In genomic region chr17:10031606-10032005, GRCh38 we compare ENCODE assay signal across 18 cellular contexts.
A peak's percentile ranks its signal among the peaks of the same experiment; 100 is the strongest.
DNase-seq lines count a peak whose midpoint lies in the region; FAIRE-seq and TF ChIP-seq lines count a peak whose summit lies in the region.
"Had no signal": no experiment of that assay in that cellular context is flagged by ENCODE, and none has a peak within 500 bp of the region (broad histone marks: within the 10 kb centered on the region; RNA-seq: fewer than 3 reads in every experiment).

No MANE protein-coding gene starts in this region.

- H3K4me1 ChIP-seq in BLaER1 treated with 17β-estradiol and CSF1 and Interleukin-3, amounts not matched to agents 10 nM and 100 nM, result peaks cover 91 to 100% (median 98%) of the 10 kb centered on the region in 10 experiments
- peaks cover 5 to 29% of the 10 kb centered on the region in 2 donors for H3K4me1 ChIP-seq in muscle layer of duodenum (ENCODE audit: control insufficient read depth in 1 of 2, insufficient read depth in 2 of 2, low read length in 2 of 2)
- no peaks in the 10 kb centered on the region for H3K4me1 ChIP-seq in small intestine (ENCODE audit: control insufficient read depth in 2 of 2, insufficient read depth in 1 of 2, low read depth in 1 of 2, low read length in 1 of 2)

- peak overlapping the region; percentile 74 to 99 (median 93) for H3K4me2 ChIP-seq in BLaER1 treated with 17β-estradiol and CSF1 and Interleukin-3, amounts not matched to agents 10 nM and 100 nM
- H3K4me2 ChIP-seq: A549 had no signal

- peak overlapping the region in 10 of 11 experiments; percentile 82 to 95 (median 91); a peak in 17 of 22 replicates for H3K9ac ChIP-seq in BLaER1 treated with 17β-estradiol and CSF1 and Interleukin-3, amounts not matched to agents 10 nM and 100 nM

- H3K9me3 ChIP-seq in BLaER1 treated with 17β-estradiol and CSF1 and Interleukin-3, amounts not matched to agents 10 nM and 100 nM (replicated peaks in 1 of 11), result peaks cover 0 to 13% (median 0%) of the 10 kb centered on the region in 11 experiments; a peak in 1 of 22 replicates
- no peaks in the 10 kb centered on the region for H3K9me3 ChIP-seq in muscle layer of duodenum (ENCODE audit: control insufficient read depth in 1 of 2, low read length in 2 of 2)
- no peaks in the 10 kb centered on the region for H3K9me3 ChIP-seq in small intestine (ENCODE audit: control insufficient read depth, low read depth)
- H3K9me3 ChIP-seq: A549, Peyer's patch had no signal

- peaks cover 33 to 85% (median 72%) of the 10 kb centered on the region in 11 experiments for H3K36me3 ChIP-seq in BLaER1 treated with 17β-estradiol and CSF1 and Interleukin-3, amounts not matched to agents 10 nM and 100 nM
- H3K36me3 ChIP-seq in muscle layer of duodenum (ENCODE audit: control insufficient read depth in 1 of 2, insufficient read depth in 2 of 2, low read length in 2 of 2), result peaks cover 0 to 5% of the 10 kb centered on the region in 2 donors
- H3K36me3 ChIP-seq in small intestine (ENCODE audit: control insufficient read depth in 2 of 2, insufficient read depth in 2 of 2, low read length in 2 of 2), result no peaks in the 10 kb centered on the region
- H3K36me3 ChIP-seq: Peyer's patch had no signal

- no peaks in the 10 kb centered on the region for H3K9me3 Mint-ChIP-seq in chondrocyte (ENCODE audit: low read depth)

- H3K27ac ChIP-seq in BLaER1 treated with 17β-estradiol and CSF1 and Interleukin-3, amounts not matched to agents 10 nM and 100 nM, result peak overlapping the region; percentile 87 to 100 (median 98); a peak in 21 of 22 replicates
- H3K27ac ChIP-seq in cingulate gyrus (ENCODE audit: low read depth, low read length) (peak overlapping the region; percentile 22), muscle layer of duodenum (ENCODE audit: low read length) (peak overlapping the region; percentile 14), small intestine (ENCODE audit: low read depth in 1 of 2, low read length in 1 of 2) (no peak overlapping the region)
- H3K27ac ChIP-seq: A549 had no signal

- 80 to 88% (median 85%) methylated on average over 11 of the region's 11 CpGs for WGBS in small intestine, 3 donors

- peaks cover 0 to 62% (median 32%) of the 10 kb centered on the region in 11 experiments; a peak in 14 of 22 replicates for H4K20me1 ChIP-seq in BLaER1 treated with 17β-estradiol and CSF1 and Interleukin-3, amounts not matched to agents 10 nM and 100 nM

- TF ChIP-seq CTCF in chondrocyte (IDR thresholded peaks at IDR 0.05), result no peak

- FAIRE-seq in small intestine (lab: Jason Lieb, UNC), result no peak

- no peak overlapping the region for H3K4me3 ChIP-seq in BLaER1 treated with 17β-estradiol and CSF1 and Interleukin-3, amounts not matched to agents 10 nM and 100 nM
- H3K4me3 ChIP-seq in muscle layer of duodenum (ENCODE audit: low read depth in 1 of 2, low read length in 2 of 2), result peak overlapping the region in 1 of 2 donors; percentile 9
- no peak overlapping the region for H3K4me3 ChIP-seq in small intestine (ENCODE audit: low read depth in 1 of 2, low read length in 2 of 2)
- H3K4me3 ChIP-seq: A549, Peyer's patch had no signal

- H3K4me1 Mint-ChIP-seq in chondrocyte (ENCODE audit: low read depth), result peaks cover 15% of the 10 kb centered on the region

- no peaks in the 10 kb centered on the region for H3K27me3 Mint-ChIP-seq in chondrocyte (ENCODE audit: low read depth)

- no peak overlapping the region for H3K4me3 Mint-ChIP-seq in chondrocyte (ENCODE audit: unreplicated experiment)

- no peak overlapping the region for H3K27ac Mint-ChIP-seq in chondrocyte (ENCODE audit: unreplicated experiment)

- DNase-seq in superior temporal gyrus (ENCODE audit: extremely low spot score) (peak; percentile 61), small intestine (no peak), NCI-H128 (lab: John Stamatoyannopoulos, UW; ENCODE audit: unreplicated experiment) (no peak), chondrocyte (ENCODE audit: low spot score) (no peak)
- DNase-seq: C1 segment of cervical spinal cord; DMS79 treated with DMSO at 0.1 percent for 48 hours; GOT3; NCI-H1092 treated with DMSO at 0.1 percent for 48 hours; NCI-H1694; NCI-H2081 treated with DMSO at 0.1 percent for 48 hours; NCI-H510A; NCI-H748 treated with DMSO at 0.1 percent for 48 hours; NK-92 treated with Interleukin-12 subunit alpha and Interleukin-12 subunit beta, amount 100 ng/mL, for 24 hours; Peyer's patch had no signal

- no peaks in the 10 kb centered on the region for H3K27me3 ChIP-seq in BLaER1 treated with 17β-estradiol and CSF1 and Interleukin-3, amounts not matched to agents 10 nM and 100 nM
- H3K27me3 ChIP-seq in muscle layer of duodenum (ENCODE audit: low read depth, low read length), result no peaks in the 10 kb centered on the region
- H3K27me3 ChIP-seq in small intestine (ENCODE audit: control insufficient read depth in 2 of 2, insufficient read depth in 2 of 2, low read length in 2 of 2), result no peaks in the 10 kb centered on the region
- H3K27me3 ChIP-seq: Peyer's patch had no signal

- H3K36me3 Mint-ChIP-seq in chondrocyte (ENCODE audit: low read depth), result no peaks in the 10 kb centered on the region

Comparison
In these comparisons a context has a peak if more than half of its experiments do, and no peak if none do; other contexts are left out.
1. H3K27ac ChIP-seq: peak in BLaER1 treated with 17β-estradiol and CSF1 and Interleukin-3, amounts not matched to agents 10 nM and 100 nM (11 of 11), cingulate gyrus (single experiment) and muscle layer of duodenum (single experiment); none in small intestine (0 of 2).